8 cellular contexts compared by ENCODE assay signal in genomic region chr6:144063246-144063743, GRCh38. TPM values are rescaled to one million over a fixed set of nuclear protein-coding genes. Genes with fewer than 3 reads are reported as not detected.
DNase-seq lines count a peak whose midpoint lies in the region; ATAC-seq and TF ChIP-seq lines count a peak whose summit lies in the region.

No MANE protein-coding gene starts in this region.

- peak overlapping the region; percentile 53 for H3K9ac ChIP-seq in neural cell (ENCODE audit: low read length)

- H3K79me2 ChIP-seq in neural cell (replicated peaks; ENCODE audit: insufficient read depth, low read length), result no peaks in the 10 kb centered on the region

- CTCF ChIA-PET in AG04449 (lab: Yijun Ruan, JAX), result interaction anchor here (0.7 kb wide), 1 partner anchor 23 kb away, joined by 3 read pairs; no protein-coding TSS in a partner anchor

- POLR2A ChIA-PET in AG04449 (lab: Yijun Ruan, JAX), result no interaction called here

- no peak for TF ChIP-seq RAD21 in neural cell (conservative IDR thresholded peaks at IDR 0.05)

- TF ChIP-seq CTCF in AG04449 (IDR thresholded peaks at IDR 0.05; ENCODE audit: insufficient read depth, low read length, missing control alignments), result no peak
- TF ChIP-seq CTCF in NB4 (IDR thresholded peaks at IDR 0.05; ENCODE audit: low read depth, low read length), result no peak
- no peak for TF ChIP-seq CTCF in dorsolateral prefrontal cortex (IDR thresholded peaks at IDR 0.05 in 54 of 56, conservative IDR thresholded peaks at IDR 0.05 in 2 of 56; ENCODE audit: low read depth in 1 of 56, partially characterized antibody in 56 of 56)
- no peak for TF ChIP-seq CTCF in neural cell (IDR thresholded peaks at IDR 0.05; ENCODE audit: poor library complexity, severe bottlenecking)

- H4K20me1 ChIP-seq in neural cell (ENCODE audit: insufficient read depth), result no peaks in the 10 kb centered on the region

- no peaks in the 10 kb centered on the region for H3F3A ChIP-seq in neural cell (ENCODE audit: insufficient read depth, low read length, poor library complexity, severe bottlenecking)

- H3K9me3 ChIP-seq in neural cell (ENCODE audit: low read length), result no peaks in the 10 kb centered on the region

- ATAC-seq in GM18870 (IDR thresholded peaks at IDR 0.05; ENCODE audit: unreplicated experiment) (peak; percentile 9), left lobe of liver (no peak), HG03108 (IDR thresholded peaks at IDR 0.05; ENCODE audit: unreplicated experiment) (no peak)

- H3K27ac ChIP-seq in dorsolateral prefrontal cortex (peak overlapping the region in 7 of 59 donors; percentile 16 to 67 (median 48)), neural cell (ENCODE audit: low read length) (no peak overlapping the region)

- H3K27me3 ChIP-seq in dorsolateral prefrontal cortex (peaks cover 0 to 31% (median 6%) of the 10 kb centered on the region in 45 donors), neural cell (ENCODE audit: insufficient read depth, low read depth, low read length) (peaks cover 44% of the 10 kb centered on the region)

- no peak for TF ChIP-seq POLR2A in NB4 (IDR thresholded peaks at IDR 0.05; ENCODE audit: extremely low read depth, insufficient read length)

- DNase-seq in AG04449 (ENCODE audit: low read depth, low spot score), result no peak
- no peak for DNase-seq in NB4 (ENCODE audit: low read depth)
- no peak for DNase-seq in dorsolateral prefrontal cortex
- no peak for DNase-seq in left lobe of liver (ENCODE audit: low spot score)
- no peak for DNase-seq in DMS 273 treated with DMSO at 0.1 percent for 48 hours (lab: John Stamatoyannopoulos, UW)

- H3K36me3 ChIP-seq in neural cell (ENCODE audit: insufficient read depth, low read length), result no peaks in the 10 kb centered on the region

- intact Hi-C loops in dorsolateral prefrontal cortex (cut with DNase I), result no loop called here

- no peak for TF ChIP-seq EP300 in neural cell (conservative IDR thresholded peaks at IDR 0.05; ENCODE audit: poor library complexity, severe bottlenecking)

- H2AFZ ChIP-seq in neural cell (ENCODE audit: low read depth, low read length), result peak overlapping the region; percentile 29

- peak overlapping the region; percentile 68 for H3K4me2 ChIP-seq in neural cell (ENCODE audit: low read length)

- peak overlapping the region; percentile 58 for H3K4me3 ChIP-seq in AG04449 (ENCODE audit: low read depth, low read length)
- H3K4me3 ChIP-seq in NB4 (ENCODE audit: low read depth, low read length), result peak overlapping the region; percentile 66
- peak overlapping the region; percentile 48 to 85 (median 72) for H3K4me3 ChIP-seq in dorsolateral prefrontal cortex
- peak overlapping the region; percentile 94 for H3K4me3 ChIP-seq in neural cell (ENCODE audit: low read length)

- no peaks in the 10 kb centered on the region for H3K9me2 ChIP-seq in neural cell (ENCODE audit: insufficient read depth, low read length)

TF ChIP-seq in neural cell, 6 proteins besides CTCF, POLR2A, EP300 and RAD21:
- no peak for TF ChIP-seq TAF1 (IDR thresholded peaks at IDR 0.05; ENCODE audit: low read depth)

RNA-seq across cellular contexts. Expression of gene SF3B5, which starts 32.1 kb away (rescaled TPM):
- 10 to 100 TPM; 62.2 to 97.4 (median 77.0) TPM for total RNA-seq in dorsolateral prefrontal cortex
- polyA plus RNA-seq in neural cell, result 246 and 257 TPM in 2 replicates
- polyA minus RNA-seq in neural cell, result 80.6 and 92.4 TPM in 2 replicates
- 70.3 TPM for total RNA-seq in left lobe of liver

RNA-seq across cellular contexts. Expression of gene PLAGL1, which starts 55.2 kb away (rescaled TPM):
- total RNA-seq in dorsolateral prefrontal cortex, result 10 to 100 TPM in 117 of 120 experiments, 1 to 10 TPM in 3; 8.9 to 34.8 (median 17.9) TPM
- 22.3 and 34.0 TPM in 2 replicates for polyA plus RNA-seq in neural cell
- 17.0 and 28.8 TPM in 2 replicates for polyA minus RNA-seq in neural cell
- 1.2 TPM for total RNA-seq in left lobe of liver
